ENCODE assay signal across 17 cellular contexts in genomic region chr14:19796520-19797108, GRCh38. TPM values are rescaled to one million over a fixed set of nuclear protein-coding genes. Genes with fewer than 3 reads are reported as not detected.
"Had no signal": no experiment of that assay in that cellular context is flagged by ENCODE, and none has a peak within 500 bp of the region (broad histone marks: within the 10 kb centered on the region; RNA-seq: fewer than 3 reads in every experiment).

No MANE protein-coding gene starts in this region.

RNA-seq across cellular contexts. Expression of gene OR4N2, which starts 7.0 kb away (rescaled TPM):
- total RNA-seq: esophagus mucosa; fibroblast of lung; frontal cortex; glomerular endothelial cell; kidney epithelial cell; left colon; left ventricle myocardium superior; lung; natural killer cell treated with Interleukin-12 subunit alpha and Interleukin-12 subunit beta and Interleukin-15 and Interleukin-18, amount 100 ng/mL, for 72 hours; ovary; posterior vena cava; right atrium auricular region; sigmoid colon; subcutaneous adipose tissue; tibial nerve; urinary bladder had no signal
- polyA plus RNA-seq: fibroblast of lung, heart left ventricle, ovary, sigmoid colon, urinary bladder had no signal

RNA-seq across cellular contexts. Expression of gene OR4M1, which starts 23.3 kb away (rescaled TPM):
- total RNA-seq: esophagus mucosa; fibroblast of lung; frontal cortex; glomerular endothelial cell; heart left ventricle; kidney epithelial cell; left colon; left ventricle myocardium superior; lung; natural killer cell treated with Interleukin-12 subunit alpha and Interleukin-12 subunit beta and Interleukin-15 and Interleukin-18, amount 100 ng/mL, for 72 hours; ovary; posterior vena cava; right atrium auricular region; sigmoid colon; subcutaneous adipose tissue; tibial nerve; urinary bladder had no signal
- polyA plus RNA-seq: fibroblast of lung, heart left ventricle, lung, ovary, sigmoid colon, urinary bladder had no signal

RNA-seq across cellular contexts. Expression of gene OR4Q3, which starts 53.2 kb away (rescaled TPM):
- total RNA-seq: esophagus mucosa; fibroblast of lung; frontal cortex; glomerular endothelial cell; heart left ventricle; kidney epithelial cell; left colon; left ventricle myocardium superior; lung; natural killer cell treated with Interleukin-12 subunit alpha and Interleukin-12 subunit beta and Interleukin-15 and Interleukin-18, amount 100 ng/mL, for 72 hours; ovary; posterior vena cava; right atrium auricular region; sigmoid colon; subcutaneous adipose tissue; tibial nerve; urinary bladder had no signal
- polyA plus RNA-seq: fibroblast of lung, heart left ventricle, lung, ovary, urinary bladder had no signal
